12 cellular contexts compared by ENCODE assay signal in genomic region chr20:35738410-35739179, GRCh38. TPM values are rescaled to one million over a fixed set of nuclear protein-coding genes. Genes with fewer than 3 reads are reported as not detected.
A peak's percentile ranks its signal among the peaks of the same experiment; 100 is the strongest.
DNase-seq lines count a peak whose midpoint lies in the region; ATAC-seq and TF ChIP-seq lines count a peak whose summit lies in the region.
"Had no signal": no experiment of that assay in that cellular context is flagged by ENCODE, and none has a peak within 500 bp of the region (broad histone marks: within the 10 kb centered on the region; RNA-seq: fewer than 3 reads in every experiment).

No MANE protein-coding gene starts in this region.

- H3K36me3 Mint-ChIP-seq in Calu3 (ENCODE audit: insufficient read depth, unreplicated experiment) (peaks cover 98% of the 10 kb centered on the region), neural progenitor cell (peaks cover 41% of the 10 kb centered on the region)
- peaks cover 95% of the 10 kb centered on the region for H3K36me3 Mint-ChIP-seq in effector memory CD8-positive, alpha-beta T cell (ENCODE audit: insufficient read depth)

- no TSS peak for BruUV-seq in Calu3 (replicated peaks; lab: Mats Ljungman, UMichigan)

- no peaks in the 10 kb centered on the region for H3K27me3 Mint-ChIP-seq in Calu3 (ENCODE audit: unreplicated experiment)
- H3K27me3 Mint-ChIP-seq in effector memory CD8-positive, alpha-beta T cell, result no peaks in the 10 kb centered on the region
- peaks cover 3% of the 10 kb centered on the region for H3K27me3 Mint-ChIP-seq in neural progenitor cell (ENCODE audit: insufficient read depth, low read depth)

- no peak overlapping the region for H2AFZ ChIP-seq in neural progenitor cell (replicated peaks)

- H3K4me3 ChIP-seq in NB4 (ENCODE audit: low read depth, low read length), result peak overlapping the region; percentile 99
- H3K4me3 ChIP-seq in neural progenitor cell, result peak overlapping the region; percentile 6
- H3K4me3 ChIP-seq in colonic mucosa, result no peak overlapping the region
- H3K4me3 ChIP-seq: SJSA1 had no signal

- ATAC-seq in effector memory CD8-positive, alpha-beta T cell (replicated peaks), result no peak
- ATAC-seq in GM21515 (IDR thresholded peaks at IDR 0.05; ENCODE audit: unreplicated experiment) (no peak), GM21447 (IDR thresholded peaks at IDR 0.05; ENCODE audit: unreplicated experiment) (no peak)
- ATAC-seq: left cardiac atrium had no signal

- peaks cover 91% of the 10 kb centered on the region for H3K79me2 ChIP-seq in neural progenitor cell (ENCODE audit: low read depth)

- DNase-seq in Calu3 (no peak), NB4 (ENCODE audit: low read depth) (no peak), neural progenitor cell (ENCODE audit: low spot score) (no peak), colonic mucosa (no peak), NCI-H146 treated with DMSO at 0.1 percent for 48 hours (lab: John Stamatoyannopoulos, UW; ENCODE audit: unreplicated experiment) (no peak)
- no peak for DNase-seq in effector memory CD8-positive, alpha-beta T cell
- DNase-seq: left cardiac atrium; NCI-H2171; stimulated activated CD4-positive, alpha-beta T cell treated with anti-CD3 and anti-CD28 coated beads, Interleukin-12 subunit alpha, Interleukin-12 subunit beta, amount 100 ng/mL, for 4 hours had no signal

- peak overlapping the region; percentile 55 for H3K27ac Mint-ChIP-seq in Calu3 (ENCODE audit: unreplicated experiment)
- peak overlapping the region; percentile 48 to 86 for H3K27ac Mint-ChIP-seq in effector memory CD8-positive, alpha-beta T cell
- no peak overlapping the region for H3K27ac Mint-ChIP-seq in neural progenitor cell

- intact Hi-C loops in Calu3 (cut with micrococcal nuclease; ENCODE audit: unreplicated experiment), result loop anchor here (2.0 kb wide), 1 partner anchor 30 kb away; no protein-coding TSS in a partner anchor
- intact Hi-C loops in colonic mucosa (cut with DNase I), result no loop called here

- no peak for TF ChIP-seq CTCF in Calu3 (IDR thresholded peaks at IDR 0.05; ENCODE audit: unreplicated experiment)
- TF ChIP-seq CTCF in NB4 (IDR thresholded peaks at IDR 0.05; ENCODE audit: low read depth, low read length), result no peak
- TF ChIP-seq CTCF in neural progenitor cell (IDR thresholded peaks at IDR 0.05), result no peak
- no peak for TF ChIP-seq CTCF in colonic mucosa (IDR thresholded peaks at IDR 0.05)

- peaks cover 53% of the 10 kb centered on the region for H3K4me1 Mint-ChIP-seq in Calu3 (ENCODE audit: low read depth, unreplicated experiment)
- H3K4me1 Mint-ChIP-seq in effector memory CD8-positive, alpha-beta T cell (ENCODE audit: low read depth in 2 of 2), result peaks cover 42 to 61% of the 10 kb centered on the region in 2 donors
- peaks cover 30% of the 10 kb centered on the region for H3K4me1 Mint-ChIP-seq in neural progenitor cell

- peaks cover 21% of the 10 kb centered on the region for H3K4me1 ChIP-seq in neural progenitor cell
- H3K4me1 ChIP-seq in colonic mucosa, result peaks cover 12% of the 10 kb centered on the region

- CTCF ChIA-PET in Calu3 (lab: Charles Lee), result interaction anchor here (1.3 to 1.7 kb wide), 3 partner anchors 8 to 146 kb away, joined by 4 to 8 read pairs (median 5); no protein-coding TSS in a partner anchor

- no peak for TF ChIP-seq POLR2A in NB4 (IDR thresholded peaks at IDR 0.05; ENCODE audit: extremely low read depth, insufficient read length)

- H3K36me3 ChIP-seq in neural progenitor cell (peaks cover 50% of the 10 kb centered on the region), colonic mucosa (peaks cover 38% of the 10 kb centered on the region)

- H3K27me3 ChIP-seq in neural progenitor cell (no peaks in the 10 kb centered on the region), colonic mucosa (no peaks in the 10 kb centered on the region)
- H3K27me3 ChIP-seq: SJSA1 had no signal

- H3K9me3 Mint-ChIP-seq in Calu3 (ENCODE audit: low read depth, unreplicated experiment) (no peaks in the 10 kb centered on the region), neural progenitor cell (no peaks in the 10 kb centered on the region)
- H3K9me3 Mint-ChIP-seq in effector memory CD8-positive, alpha-beta T cell, result no peaks in the 10 kb centered on the region

- H3K4me3 Mint-ChIP-seq in Calu3 (ENCODE audit: low read depth, unreplicated experiment) (peak overlapping the region; percentile 80), neural progenitor cell (no peak overlapping the region)
- peak overlapping the region; percentile 74 to 98 for H3K4me3 Mint-ChIP-seq in effector memory CD8-positive, alpha-beta T cell

- no peaks in the 10 kb centered on the region for H3K9me3 ChIP-seq in neural progenitor cell (ENCODE audit: low read depth)
- H3K9me3 ChIP-seq in colonic mucosa, result no peaks in the 10 kb centered on the region
- H3K9me3 ChIP-seq: SJSA1 had no signal

- H3K4me2 ChIP-seq in neural progenitor cell, result peak overlapping the region; percentile 27

- peaks cover 49% of the 10 kb centered on the region for H3F3A ChIP-seq in neural progenitor cell (ENCODE audit: low read depth)

- H3K9ac ChIP-seq in neural progenitor cell, result no peak overlapping the region
- H3K9ac ChIP-seq in colonic mucosa (ENCODE audit: low read depth in 2 of 2, low read length in 2 of 2), result no peak overlapping the region

- no peak overlapping the region for H3K27ac ChIP-seq in neural progenitor cell
- no peak overlapping the region for H3K27ac ChIP-seq in colonic mucosa
- H3K27ac ChIP-seq: SJSA1 had no signal

- H4K20me1 ChIP-seq in neural progenitor cell (ENCODE audit: low read depth), result peaks cover 78% of the 10 kb centered on the region

RNA-seq across cellular contexts. Expression of gene RBM39, which starts 3.5 kb away (rescaled TPM):
- total RNA-seq in Calu3 (2022) (422 and 479 TPM in 2 replicates), neural progenitor cell (ENCODE audit: low replicate concordance) (359 and 555 TPM in 2 replicates), colonic mucosa (100 to 1,000 TPM; 228 to 248 TPM)

RNA-seq across cellular contexts. Expression of gene PHF20, which starts 33.2 kb away (rescaled TPM):
- total RNA-seq in Calu3 (2022), result 47.4 and 56.7 TPM in 2 replicates
- 45.1 and 54.7 TPM in 2 replicates for total RNA-seq in neural progenitor cell (ENCODE audit: low replicate concordance)
- 10 to 100 TPM; 25.5 to 27.0 TPM for total RNA-seq in colonic mucosa

RNA-seq across cellular contexts. Expression of gene ROMO1, which starts 39.4 kb away (rescaled TPM):
- total RNA-seq in Calu3 (2022), result 230 and 267 TPM in 2 replicates
- total RNA-seq in neural progenitor cell (ENCODE audit: low replicate concordance), result 135 and 253 TPM in 2 replicates
- total RNA-seq in colonic mucosa, result 100 to 1,000 TPM; 189 to 268 TPM

RNA-seq across cellular contexts. Expression of gene NFS1, which starts 39.4 kb away (rescaled TPM):
- total RNA-seq in Calu3 (2022) (44.6 and 53.0 TPM in 2 replicates), neural progenitor cell (ENCODE audit: low replicate concordance) (21.7 and 29.3 TPM in 2 replicates), colonic mucosa (10 to 100 TPM; 42.0 to 45.1 TPM)
